Comparison of ENCODE assay signal across 17 cellular contexts in the genomic region with DNA sequence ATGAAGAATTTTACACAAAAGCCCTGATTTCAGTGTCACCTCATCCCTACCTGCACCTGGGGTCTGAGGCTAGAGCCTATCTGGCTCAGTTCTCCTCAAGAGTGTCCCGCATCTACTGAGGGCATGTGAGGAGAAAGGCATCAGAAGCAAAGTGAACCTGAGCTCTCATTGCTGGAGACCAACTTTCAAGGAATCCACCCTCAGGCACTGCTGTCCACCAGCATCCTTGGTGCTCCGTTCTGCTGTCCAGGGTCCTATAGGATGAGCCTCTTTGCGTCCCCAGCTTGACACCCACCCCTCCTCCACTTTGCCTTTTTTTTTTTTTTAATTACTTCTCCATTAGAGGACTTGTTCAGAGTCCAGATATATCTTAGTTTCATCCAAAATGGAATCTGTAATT.
"Had no signal": no experiment of that assay in that cellular context is flagged by ENCODE, and none has a peak within 500 bp of the region (broad histone marks: within the 10 kb centered on the region; RNA-seq: fewer than 3 reads in every experiment).

No MANE protein-coding gene starts in this region.

- H3K27ac ChIP-seq: pancreas, stomach, thoracic aorta, upper lobe of right lung had no signal

- ATAC-seq: activated CD8-positive, alpha-beta T cell treated with anti-CD3 and anti-CD28 coated beads for 36 hours; activated T-cell treated with anti-CD3 and anti-CD28 coated beads, Interleukin-2, amount 50 U/mL, for 4 hours; left colon; naive thymus-derived CD4-positive, alpha-beta T cell; pancreas; sciatic nerve; T-helper 17 cell; upper lobe of right lung; WTC11 had no signal

- H3K36me3 ChIP-seq: pancreas had no signal

- FAIRE-seq: islet of Langerhans, pancreas had no signal

- H3K27me3 ChIP-seq: pancreas, stomach, upper lobe of right lung had no signal

- H3K4me1 ChIP-seq: pancreas, upper lobe of right lung had no signal

- H3K4me3 ChIP-seq: pancreas, stomach, thoracic aorta, upper lobe of right lung had no signal

- DNase-seq: activated CD4-positive, alpha-beta T cell treated with anti-CD3 and anti-CD28 coated beads for 48 hours; activated CD8-positive, alpha-beta T cell treated with anti-CD3 and anti-CD28 coated beads for 36 hours; activated gamma-delta T cell; activated naive CD8-positive, alpha-beta T cell treated with anti-CD3 and anti-CD28 coated beads, Interleukin-2, amount 10 ng/mL, durations not matched to agents 7 days and 5 days; activated T-cell treated with anti-CD3 and anti-CD28 coated beads, Interleukin-2, amount 50 U/mL, for 4 hours; effector memory CD4-positive, alpha-beta T cell; left colon; naive thymus-derived CD4-positive, alpha-beta T cell; pancreas; stimulated activated CD4-positive, alpha-beta T cell treated with anti-CD3 and anti-CD28 coated beads, Interleukin-1b, Interleukin-23, amount 100 ng/mL, for 48 hours; stomach; T-helper 17 cell; upper lobe of right lung had no signal

- H3K9me3 ChIP-seq: pancreas, stomach, thoracic aorta, upper lobe of right lung had no signal
